Comparison of ENCODE assay signal across 8 cellular contexts in genomic region chr1:9835758-9836631, GRCh38. TPM values are rescaled to one million over a fixed set of nuclear protein-coding genes. Genes with fewer than 3 reads are reported as not detected.
A peak's percentile ranks its signal among the peaks of the same experiment; 100 is the strongest.
DNase-seq lines count a peak whose midpoint lies in the region; ATAC-seq, FAIRE-seq and TF ChIP-seq lines count a peak whose summit lies in the region.
"Had no signal": no experiment of that assay in that cellular context is flagged by ENCODE, and none has a peak within 500 bp of the region (broad histone marks: within the 10 kb centered on the region; RNA-seq: fewer than 3 reads in every experiment).

No MANE protein-coding gene starts in this region.

- no peaks in the 10 kb centered on the region for H3K27me3 ChIP-seq in MM.1S (replicated peaks; ENCODE audit: insufficient read depth, low read length)
- no peaks in the 10 kb centered on the region for H3K27me3 ChIP-seq in keratinocyte (ENCODE audit: control insufficient read depth, extremely low read depth, insufficient read depth, low read length)
- no peaks in the 10 kb centered on the region for H3K27me3 ChIP-seq in testis
- H3K27me3 ChIP-seq: tibial artery had no signal

- H3K4me3 ChIP-seq in MM.1S (ENCODE audit: low read length) (no peak overlapping the region), astrocyte of the spinal cord (ENCODE audit: low read depth, low read length) (no peak overlapping the region), keratinocyte (ENCODE audit: control insufficient read depth in 2 of 3, extremely low read depth in 1 of 3, insufficient read depth in 2 of 3, low read depth in 1 of 3, low read length in 3 of 3) (peak overlapping the region; percentile 47 to 71 (median 63)), testis (no peak overlapping the region)
- H3K4me3 ChIP-seq: tibial artery had no signal

- H3K4me3 Mint-ChIP-seq in activated CD8-positive, alpha-beta memory T cell treated with anti-CD3 and anti-CD28 coated beads, Interleukin-2, amount 10 ng/mL, durations not matched to agents 7 days and 5 days, result no peak overlapping the region

- WGBS in testis, 2 donors, result 47 to 53% methylated on average over 4 to 15 of the region's 15 CpGs

- no peak overlapping the region for H3K27ac ChIP-seq in MM.1S (ENCODE audit: low read length)
- H3K27ac ChIP-seq in keratinocyte (ENCODE audit: control insufficient read depth, insufficient read depth, low read length), result peak overlapping the region; percentile 92
- H3K27ac ChIP-seq in testis, result no peak overlapping the region
- H3K27ac ChIP-seq: tibial artery had no signal

- TF ChIP-seq POLR2A in testis (IDR thresholded peaks at IDR 0.05) (no peak), GM18505 (IDR thresholded peaks at IDR 0.05; ENCODE audit: borderline replicate concordance, extremely low read depth, insufficient read depth, insufficient read length) (no peak)

- DNase-seq in MM.1S, result no peak
- peak; percentile 23 for DNase-seq in astrocyte of the spinal cord (ENCODE audit: low read depth, low spot score)
- DNase-seq in keratinocyte (ENCODE audit: low read depth, low spot score), result no peak
- peak; percentile 78 for DNase-seq in testis
- DNase-seq in HUDEP-2 (lab: John Stamatoyannopoulos, UW; ENCODE audit: unreplicated experiment in 76 of 76), result no peak
- DNase-seq in activated CD8-positive, alpha-beta memory T cell treated with anti-CD3 and anti-CD28 coated beads, Interleukin-2, amount 10 ng/mL, durations not matched to agents 7 days and 5 days, result no peak

- H3F3A ChIP-seq in MM.1S (ENCODE audit: insufficient read depth, low read length), result no peaks in the 10 kb centered on the region

- intact Hi-C loops in testis (cut with DNase I; ENCODE audit: low total_unique reads), result no loop called here

- H3K4me2 ChIP-seq in MM.1S (ENCODE audit: low read depth, low read length) (no peak overlapping the region), keratinocyte (ENCODE audit: control insufficient read depth, extremely low read depth, insufficient read depth, low read depth, low read length) (peak overlapping the region; percentile 93)

- H3K4me1 ChIP-seq in MM.1S (ENCODE audit: low read length) (peaks cover 7% of the 10 kb centered on the region), keratinocyte (ENCODE audit: control insufficient read depth, extremely low read depth, insufficient read depth, low read length) (peaks cover 61% of the 10 kb centered on the region), testis (peaks cover 8% of the 10 kb centered on the region)

- no peaks in the 10 kb centered on the region for H3K27me3 Mint-ChIP-seq in activated CD8-positive, alpha-beta memory T cell treated with anti-CD3 and anti-CD28 coated beads, Interleukin-2, amount 10 ng/mL, durations not matched to agents 7 days and 5 days

- FAIRE-seq in keratinocyte (lab: Jason Lieb, UNC), result no peak

- H3K9me2 ChIP-seq in MM.1S (replicated peaks; ENCODE audit: insufficient read depth, low read length), result no peaks in the 10 kb centered on the region

- dilution Hi-C loops in keratinocyte (cut with MboI; ENCODE audit: extremely low pct_ligation_motif_present, low sequenced_read_pairs), result no loop called here

- H3K9ac ChIP-seq in MM.1S (ENCODE audit: low read length) (no peak overlapping the region), keratinocyte (ENCODE audit: control insufficient read depth, extremely low read depth, insufficient read depth, low read length) (peak overlapping the region; percentile 78)

- no peaks in the 10 kb centered on the region for H3K36me3 Mint-ChIP-seq in activated CD8-positive, alpha-beta memory T cell treated with anti-CD3 and anti-CD28 coated beads, Interleukin-2, amount 10 ng/mL, durations not matched to agents 7 days and 5 days

- TF ChIP-seq CTCF in MM.1S (IDR thresholded peaks at IDR 0.05; ENCODE audit: low read length) (no peak), astrocyte of the spinal cord (IDR thresholded peaks at IDR 0.05; ENCODE audit: low read depth, low read length) (no peak), keratinocyte (optimal IDR thresholded peaks at IDR 0.05 in 1 of 3, IDR thresholded peaks at IDR 0.05 in 1 of 3, conservative IDR thresholded peaks at IDR 0.05 in 1 of 3; ENCODE audit: extremely low read depth in 1 of 3, insufficient read depth in 2 of 3, low read length in 3 of 3) (no peak), testis (IDR thresholded peaks at IDR 0.05) (no peak)

- no peaks in the 10 kb centered on the region for H3K36me3 ChIP-seq in MM.1S (replicated peaks; ENCODE audit: insufficient read depth, low read length)
- peaks cover 1 to 2% of the 10 kb centered on the region in 2 experiments for H3K36me3 ChIP-seq in keratinocyte (ENCODE audit: control insufficient read depth in 2 of 2, extremely low read depth in 1 of 2, insufficient read depth in 2 of 2, low read length in 2 of 2)
- no peaks in the 10 kb centered on the region for H3K36me3 ChIP-seq in testis (ENCODE audit: low read depth, missing control alignments)
- H3K36me3 ChIP-seq: tibial artery had no signal

- no peaks in the 10 kb centered on the region for H3K9me1 ChIP-seq in keratinocyte (ENCODE audit: control insufficient read depth, extremely low read depth, insufficient read depth, low read length)

- CTCF ChIA-PET in activated CD8-positive, alpha-beta memory T cell treated with anti-CD3 and anti-CD28 coated beads, Interleukin-2, amount 10 ng/mL, durations not matched to agents 7 days and 5 days (lab: Charles Lee), result no interaction called here

- no peaks in the 10 kb centered on the region for H3K9me3 ChIP-seq in MM.1S (replicated peaks; ENCODE audit: insufficient read depth, low read length)
- H3K9me3 ChIP-seq in keratinocyte (ENCODE audit: control insufficient read depth, low read depth, low read length), result no peaks in the 10 kb centered on the region
- no peaks in the 10 kb centered on the region for H3K9me3 ChIP-seq in testis
- H3K9me3 ChIP-seq: tibial artery had no signal

- no peak overlapping the region for H3K27ac Mint-ChIP-seq in activated CD8-positive, alpha-beta memory T cell treated with anti-CD3 and anti-CD28 coated beads, Interleukin-2, amount 10 ng/mL, durations not matched to agents 7 days and 5 days

- no peaks in the 10 kb centered on the region for H3K4me1 Mint-ChIP-seq in activated CD8-positive, alpha-beta memory T cell treated with anti-CD3 and anti-CD28 coated beads, Interleukin-2, amount 10 ng/mL, durations not matched to agents 7 days and 5 days

- no peaks in the 10 kb centered on the region for H3K9me3 Mint-ChIP-seq in activated CD8-positive, alpha-beta memory T cell treated with anti-CD3 and anti-CD28 coated beads, Interleukin-2, amount 10 ng/mL, durations not matched to agents 7 days and 5 days (ENCODE audit: low read depth)

- H3K79me2 ChIP-seq in MM.1S (ENCODE audit: low read length) (no peaks in the 10 kb centered on the region), keratinocyte (ENCODE audit: control insufficient read depth, insufficient read depth, low read length) (peaks cover 24% of the 10 kb centered on the region)

- no peak for ATAC-seq in activated CD8-positive, alpha-beta memory T cell treated with anti-CD3 and anti-CD28 coated beads, Interleukin-2, amount 10 ng/mL, durations not matched to agents 7 days and 5 days
- no peak for ATAC-seq in GM18505 (IDR thresholded peaks at IDR 0.05; ENCODE audit: unreplicated experiment)

- H2AFZ ChIP-seq in MM.1S (ENCODE audit: low read length), result peak overlapping the region; percentile 18
- H2AFZ ChIP-seq in keratinocyte (ENCODE audit: control insufficient read depth, low read length), result peak overlapping the region; percentile 12

- in situ Hi-C loops in astrocyte of the spinal cord (cut with HindIII; ENCODE audit: low sequenced_read_pairs), result no loop called here

- H4K20me1 ChIP-seq in MM.1S (ENCODE audit: insufficient read depth, low read length) (no peaks in the 10 kb centered on the region), keratinocyte (ENCODE audit: control insufficient read depth, extremely low read depth, insufficient read depth, low read length) (no peaks in the 10 kb centered on the region)

RNA-seq across cellular contexts. Expression of gene CLSTN1, which starts 12.2 kb away (rescaled TPM):
- polyA plus RNA-seq in keratinocyte (79.1 to 263 TPM (median 90.3 TPM) in 3 replicates), testis (ENCODE audit: insufficient read depth, low read depth, low replicate concordance) (60.4 TPM)
- polyA plus RNA-seq in keratinocyte (2011; ENCODE audit: low read depth), result 70.0 TPM
- 67.1 and 103 TPM in 2 replicates for polyA plus RNA-seq in keratinocyte (2011; cell fraction: cytosol; rRNA removed)
- 424 and 491 TPM in 2 replicates for polyA plus RNA-seq in keratinocyte (2011; cell fraction: nucleus; rRNA removed)
- polyA plus RNA-seq in keratinocyte (2012; ENCODE audit: low replicate concordance), result 130 and 344 TPM in 2 replicates
- 159 to 521 TPM (median 197 TPM) in 3 replicates for polyA minus RNA-seq in keratinocyte
- polyA minus RNA-seq in keratinocyte (2011; cell fraction: cytosol; rRNA and poly(A)+ RNA removed), result 202 TPM
- polyA minus RNA-seq in keratinocyte (2011; cell fraction: nucleus; rRNA and poly(A)+ RNA removed), result 492 and 717 TPM in 2 replicates
- total RNA-seq in testis, result 10 to 100 TPM; 52.6 to 70.2 TPM
- total RNA-seq in activated CD8-positive, alpha-beta memory T cell treated with anti-CD3 and anti-CD28 coated beads, Interleukin-2, amount 10 ng/mL, durations not matched to agents 7 days and 5 days, result 10 to 100 TPM; 81.5 to 99.3 TPM

Comparison
In these comparisons a context has a peak if more than half of its experiments do, and no peak if none do; other contexts are left out.
1. DNase-seq: peak in astrocyte of the spinal cord (single experiment) and testis (single experiment); none in MM.1S (single experiment), keratinocyte (single experiment), HUDEP-2 (0 of 76) and activated CD8-positive, alpha-beta memory T cell treated with anti-CD3 and anti-CD28 coated beads, Interleukin-2, amount 10 ng/mL, durations not matched to agents 7 days and 5 days (single experiment).
2. H3K4me3 ChIP-seq: peak in keratinocyte (3 of 3); none in MM.1S (single experiment), astrocyte of the spinal cord (single experiment) and testis (0 of 2).